Comparison of ENCODE assay signal across 9 cellular contexts in the genomic region with DNA sequence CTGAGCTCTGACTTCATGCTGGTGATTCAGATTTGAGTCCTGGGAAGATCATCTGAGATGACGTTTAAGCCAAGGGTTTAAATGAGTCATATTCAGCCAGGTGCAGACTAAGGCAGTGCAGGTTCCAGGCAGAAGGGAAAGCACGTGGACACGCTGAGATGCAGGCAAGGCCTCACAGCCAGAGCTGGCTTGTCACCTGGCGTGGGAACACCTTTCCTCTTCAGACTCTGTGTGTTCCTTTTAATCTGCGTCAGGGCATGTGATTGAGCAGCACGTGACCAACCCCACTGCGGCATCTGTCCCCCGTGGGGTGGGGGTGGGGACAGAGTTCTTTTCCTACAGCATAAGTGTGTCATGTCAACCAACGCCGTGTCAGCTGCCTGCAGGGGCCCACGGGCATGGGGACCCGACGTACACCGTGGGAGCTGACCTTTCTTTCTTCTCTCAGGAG. TPM values are rescaled to one million over a fixed set of nuclear protein-coding genes. Genes with fewer than 3 reads are reported as not detected.
DNase-seq lines count a peak whose midpoint lies in the region; ATAC-seq and TF ChIP-seq lines count a peak whose summit lies in the region.
"Had no signal": no experiment of that assay in that cellular context is flagged by ENCODE, and none has a peak within 500 bp of the region (broad histone marks: within the 10 kb centered on the region; RNA-seq: fewer than 3 reads in every experiment).

No MANE protein-coding gene starts in this region.

- peaks cover 5% of the 10 kb centered on the region for H3K27me3 Mint-ChIP-seq in glutamatergic neuron (ENCODE audit: unreplicated experiment)
- H3K27me3 Mint-ChIP-seq in Caco-2 (ENCODE audit: insufficient read depth, unreplicated experiment) = no peaks in the 10 kb centered on the region

- intact Hi-C loops in Caco-2 (cut with micrococcal nuclease; ENCODE audit: unreplicated experiment) = no loop called here

- CTCF ChIA-PET in Caco-2 (lab: Charles Lee) = interaction anchor here (0.5 kb wide), 1 partner anchor 73 kb away, joined by 3 read pairs; no protein-coding TSS in a partner anchor

- no peak overlapping the region for H3K4me3 ChIP-seq in Caco-2 (ENCODE audit: low read depth, low read length)
- H3K4me3 ChIP-seq: BLaER1 had no signal

- no peaks in the 10 kb centered on the region for H3K9me3 ChIP-seq in Caco-2
- H3K9me3 ChIP-seq: BLaER1 had no signal

- H3K4me3 Mint-ChIP-seq in stimulated activated effector memory CD8-positive, alpha-beta T cell treated with anti-CD3 and anti-CD28 coated beads, Interleukin-12 subunit alpha, Interleukin-12 subunit beta, amount 100 ng/mL, for 72 hours = no peak overlapping the region
- H3K4me3 Mint-ChIP-seq in glutamatergic neuron (ENCODE audit: unreplicated experiment) = no peak overlapping the region
- H3K4me3 Mint-ChIP-seq in Caco-2 (ENCODE audit: unreplicated experiment) = no peak overlapping the region

- H3K4me1 Mint-ChIP-seq in stimulated activated effector memory CD8-positive, alpha-beta T cell treated with anti-CD3 and anti-CD28 coated beads, Interleukin-12 subunit alpha, Interleukin-12 subunit beta, amount 100 ng/mL, for 72 hours = peaks cover 23% of the 10 kb centered on the region
- H3K4me1 Mint-ChIP-seq in glutamatergic neuron (ENCODE audit: low read depth, unreplicated experiment) (peaks cover 10% of the 10 kb centered on the region), Caco-2 (ENCODE audit: low read depth, unreplicated experiment) (peaks cover 6% of the 10 kb centered on the region)

- TF ChIP-seq CTCF in glutamatergic neuron (IDR thresholded peaks at IDR 0.05; ENCODE audit: partially characterized antibody, unreplicated experiment) (no peak), Caco-2 (IDR thresholded peaks at IDR 0.05; ENCODE audit: insufficient read depth in 1 of 2, low read depth in 1 of 2, low read length in 1 of 2, severe bottlenecking in 1 of 2, unreplicated experiment in 1 of 2) (no peak)

- H3K9me3 Mint-ChIP-seq in stimulated activated effector memory CD8-positive, alpha-beta T cell treated with anti-CD3 and anti-CD28 coated beads, Interleukin-12 subunit alpha, Interleukin-12 subunit beta, amount 100 ng/mL, for 72 hours = no peaks in the 10 kb centered on the region
- H3K9me3 Mint-ChIP-seq in glutamatergic neuron (ENCODE audit: unreplicated experiment) = peaks cover 2% of the 10 kb centered on the region
- H3K9me3 Mint-ChIP-seq in Caco-2 (ENCODE audit: unreplicated experiment) = no peaks in the 10 kb centered on the region

- no peaks in the 10 kb centered on the region for H3K27me3 ChIP-seq in Caco-2 (replicated peaks; ENCODE audit: control insufficient read depth, insufficient read depth, low read length)
- H3K27me3 ChIP-seq: BLaER1 had no signal

- POLR2A ChIA-PET in Caco-2 (lab: Charles Lee) = interaction anchor here (1.4 kb wide), 1 partner anchor 13 kb away, joined by 3 read pairs; a partner anchor contains a TSS

- ATAC-seq in HG03095 (IDR thresholded peaks at IDR 0.05; ENCODE audit: unreplicated experiment) = peak; percentile 64
- ATAC-seq in stimulated activated effector memory CD8-positive, alpha-beta T cell treated with anti-CD3 and anti-CD28 coated beads, Interleukin-12 subunit alpha, Interleukin-12 subunit beta, amount 100 ng/mL, for 72 hours = peak; percentile 94

- H3K36me3 ChIP-seq in Caco-2 (ENCODE audit: control insufficient read depth, insufficient read depth, low read length) = no peaks in the 10 kb centered on the region; the same call in 1 of the 2 replicates

- peak overlapping the region; percentile 10 for H3K27ac Mint-ChIP-seq in stimulated activated effector memory CD8-positive, alpha-beta T cell treated with anti-CD3 and anti-CD28 coated beads, Interleukin-12 subunit alpha, Interleukin-12 subunit beta, amount 100 ng/mL, for 72 hours
- H3K27ac Mint-ChIP-seq in glutamatergic neuron (ENCODE audit: unreplicated experiment) (no peak overlapping the region), Caco-2 (ENCODE audit: unreplicated experiment) (no peak overlapping the region)

- H3K36me3 Mint-ChIP-seq in stimulated activated effector memory CD8-positive, alpha-beta T cell treated with anti-CD3 and anti-CD28 coated beads, Interleukin-12 subunit alpha, Interleukin-12 subunit beta, amount 100 ng/mL, for 72 hours = peaks cover 43% of the 10 kb centered on the region
- H3K36me3 Mint-ChIP-seq in glutamatergic neuron (ENCODE audit: unreplicated experiment) (no peaks in the 10 kb centered on the region), Caco-2 (ENCODE audit: insufficient read depth, unreplicated experiment) (peaks cover 36% of the 10 kb centered on the region)

- no TSS peak for BruUV-seq in Caco-2 (replicated peaks; lab: Mats Ljungman, UMichigan)

- DNase-seq in activated T-cell treated with anti-CD3 and anti-CD28 coated beads, Interleukin-2, amount 50 U/mL, for 1 hour = peak; percentile 40
- DNase-seq in activated T-cell treated with anti-CD3 and anti-CD28 coated beads for 4 hours = no peak
- DNase-seq in astrocyte of the hippocampus (ENCODE audit: low read depth, low spot score) = peak; percentile 58
- no peak for DNase-seq in stimulated activated effector memory CD8-positive, alpha-beta T cell treated with anti-CD3 and anti-CD28 coated beads, Interleukin-12 subunit alpha, Interleukin-12 subunit beta, amount 100 ng/mL, for 72 hours (ENCODE audit: low spot score in 2 of 2)
- DNase-seq in glutamatergic neuron = no peak
- no peak for DNase-seq in stimulated activated CD4-positive, alpha-beta T cell treated with anti-CD3 and anti-CD28 coated beads, Interleukin-2, amount 100 ng/mL, for 24 hours
- DNase-seq in Caco-2 = no peak

- H3K4me1 ChIP-seq in Caco-2 = peaks cover 9% of the 10 kb centered on the region

RNA-seq across cellular contexts. Expression of a gene that starts 10.7 kb away (rescaled TPM):
- not detected for total RNA-seq in glutamatergic neuron (ENCODE audit: unreplicated experiment)
- not detected in 2 replicates for total RNA-seq in Caco-2 (2022)

RNA-seq across cellular contexts. Expression of a gene that starts 12.6 kb away (rescaled TPM):
- total RNA-seq in glutamatergic neuron (ENCODE audit: unreplicated experiment) = 103 TPM
- total RNA-seq in Caco-2 (2022) = 121 and 133 TPM in 2 replicates

RNA-seq across cellular contexts. Expression of a gene that starts 19.8 kb away (rescaled TPM):
- total RNA-seq in glutamatergic neuron (ENCODE audit: unreplicated experiment) = 27.8 TPM
- 20.6 and 22.9 TPM in 2 replicates for total RNA-seq in Caco-2 (2022)

RNA-seq across cellular contexts. Expression of a gene that starts 48.1 kb away (rescaled TPM):
- total RNA-seq in glutamatergic neuron (ENCODE audit: unreplicated experiment) (45.4 TPM), Caco-2 (2022) (175 and 202 TPM in 2 replicates)

Comparison
In these comparisons a context has a peak if more than half of its experiments do, and no peak if none do; other contexts are left out.
1. DNase-seq: peak in activated T-cell treated with anti-CD3 and anti-CD28 coated beads, Interleukin-2, amount 50 U/mL, for 1 hour (single experiment) and astrocyte of the hippocampus (single experiment); none in activated T-cell treated with anti-CD3 and anti-CD28 coated beads for 4 hours (single experiment), stimulated activated effector memory CD8-positive, alpha-beta T cell treated with anti-CD3 and anti-CD28 coated beads, Interleukin-12 subunit alpha, Interleukin-12 subunit beta, amount 100 ng/mL, for 72 hours (0 of 2), glutamatergic neuron (single experiment), stimulated activated CD4-positive, alpha-beta T cell treated with anti-CD3 and anti-CD28 coated beads, Interleukin-2, amount 100 ng/mL, for 24 hours (0 of 2) and Caco-2 (0 of 2).